8 cellular contexts compared by ENCODE assay signal in genomic region chr3:71129611-71130515, GRCh38.
DNase-seq lines count a peak whose midpoint lies in the region; ATAC-seq and TF ChIP-seq lines count a peak whose summit lies in the region.

No MANE protein-coding gene starts in this region.

- peaks cover 3% of the 10 kb centered on the region for H3K36me3 Mint-ChIP-seq in memory B cell

- H3K4me3 ChIP-seq in SJCRH30 (peak overlapping the region; percentile 67), upper lobe of right lung (peak overlapping the region; percentile 58)

- H3K9me3 ChIP-seq in SJCRH30 (replicated peaks) (no peaks in the 10 kb centered on the region), upper lobe of right lung (no peaks in the 10 kb centered on the region)

- H3K4me1 Mint-ChIP-seq in memory B cell = peaks cover 46% of the 10 kb centered on the region

- no peaks in the 10 kb centered on the region for H3K9me3 Mint-ChIP-seq in memory B cell

- H3K4me3 Mint-ChIP-seq in memory B cell = peak overlapping the region; percentile 100

- no peak for TF ChIP-seq CTCF in upper lobe of right lung (IDR thresholded peaks at IDR 0.05)

- no peaks in the 10 kb centered on the region for H3K36me3 ChIP-seq in SJCRH30
- no peaks in the 10 kb centered on the region for H3K36me3 ChIP-seq in upper lobe of right lung

- ATAC-seq in memory B cell (ENCODE audit: low read depth) (peak; percentile 28), upper lobe of right lung (no peak), GM21515 (IDR thresholded peaks at IDR 0.05; ENCODE audit: unreplicated experiment) (no peak)

- H3K4me1 ChIP-seq in SJCRH30 = peaks cover 37% of the 10 kb centered on the region
- peaks cover 60% of the 10 kb centered on the region for H3K4me1 ChIP-seq in upper lobe of right lung

- H3K27me3 Mint-ChIP-seq in memory B cell = no peaks in the 10 kb centered on the region

- intact Hi-C loops in upper lobe of right lung (cut with DNase I) = no loop called here

- H3K27ac ChIP-seq in SJCRH30 (peak overlapping the region; percentile 75), upper lobe of right lung (peak overlapping the region; percentile 89)

- DNase-seq in activated CD8-positive, alpha-beta memory T cell treated with anti-CD3 and anti-CD28 coated beads, Interleukin-2, amount 50 U/mL, for 1 hour (ENCODE audit: extremely low read depth) = peak; percentile 17
- no peak for DNase-seq in activated CD8-positive, alpha-beta memory T cell treated with anti-CD3 and anti-CD28 coated beads, Interleukin-2, amount 50 U/mL, for 4 hours
- peak; percentile 11 to 52 for DNase-seq in SJCRH30
- peak; percentile 82 for DNase-seq in dermis blood vessel endothelial cell
- DNase-seq in memory B cell (ENCODE audit: low spot score in 2 of 2) = peak in 1 of 2 donors; percentile 18
- DNase-seq in upper lobe of right lung = no peak
- DNase-seq in GOT3 (lab: John Stamatoyannopoulos, UW) = no peak

- H3K27me3 ChIP-seq in SJCRH30 = no peaks in the 10 kb centered on the region
- H3K27me3 ChIP-seq in upper lobe of right lung = no peaks in the 10 kb centered on the region

- peak overlapping the region; percentile 100 for H3K27ac Mint-ChIP-seq in memory B cell

Comparison
In these comparisons a context has a peak if more than half of its experiments do, and no peak if none do; other contexts are left out.
1. DNase-seq: peak in activated CD8-positive, alpha-beta memory T cell treated with anti-CD3 and anti-CD28 coated beads, Interleukin-2, amount 50 U/mL, for 1 hour (single experiment), SJCRH30 (2 of 2) and dermis blood vessel endothelial cell (single experiment); none in activated CD8-positive, alpha-beta memory T cell treated with anti-CD3 and anti-CD28 coated beads, Interleukin-2, amount 50 U/mL, for 4 hours (single experiment), upper lobe of right lung (single experiment) and GOT3 (single experiment).